Comparison of ENCODE assay signal across 19 cellular contexts in genomic region chr7:12737836-12738235, GRCh38.
"Had no signal": no experiment of that assay in that cellular context is flagged by ENCODE, and none has a peak within 500 bp of the region (broad histone marks: within the 10 kb centered on the region; RNA-seq: fewer than 3 reads in every experiment).

No MANE protein-coding gene starts in this region.

- FAIRE-seq: keratinocyte, urothelium cell line had no signal

- H3K4me1 ChIP-seq: colonic mucosa, parathyroid adenoma, tibial artery, upper lobe of left lung had no signal

- H3K9me3 ChIP-seq: colonic mucosa, gastrocnemius medialis, mucosa of descending colon, tibial artery, upper lobe of left lung had no signal

- H3K9ac ChIP-seq: parathyroid adenoma had no signal

- H2AFZ ChIP-seq: parathyroid adenoma had no signal

- DNase-seq: colonic mucosa; effector CD8-positive, alpha-beta T cell; endodermal cell; foreskin fibroblast; gastrocnemius medialis; mucosa of descending colon; naive B cell; stimulated activated CD4-positive, alpha-beta T cell treated with anti-CD3 and anti-CD28 coated beads, Interleukin-4, amount 100 ng/mL, for 4 hours; stimulated activated naive CD8-positive, alpha-beta T cell treated with anti-CD3 and anti-CD28 coated beads, Interleukin-15, Interleukin-2, amounts not matched to agents 100 U/mL and 50 U/mL, for 24 hours; tibial artery; upper lobe of left lung had no signal

- ATAC-seq: gastrocnemius medialis; natural killer cell treated with Interleukin-12 subunit alpha and Interleukin-12 subunit beta and Interleukin-15 and Interleukin-18, amount 100 ng/mL, for 72 hours; sciatic nerve; stimulated activated memory B cell treated with anti-CD40 and anti-IgM and Interleukin-4, amounts not matched to agents 10 μg/mL and 1 μg/mL and 100 μg/mL, for 72 hours; stimulated activated naive CD8-positive, alpha-beta T cell treated with anti-CD3 and anti-CD28 coated beads, Interleukin-15, Interleukin-2, amounts not matched to agents 100 U/mL and 50 U/mL, for 24 hours had no signal

- H3K27me3 ChIP-seq: colonic mucosa, gastrocnemius medialis, tibial artery, upper lobe of left lung had no signal

- H3K36me3 ChIP-seq: colonic mucosa, gastrocnemius medialis, tibial artery, upper lobe of left lung had no signal

- H3K27ac ChIP-seq: colonic mucosa, epithelial cell of prostate, gastrocnemius medialis, parathyroid adenoma, tibial artery, upper lobe of left lung had no signal

- H3K79me2 ChIP-seq: parathyroid adenoma had no signal

- H3K4me3 ChIP-seq: colonic mucosa, gastrocnemius medialis, lung, mucosa of descending colon, tibial artery, upper lobe of left lung had no signal
